ENCODE assay signal across 14 cellular contexts in the genomic region with DNA sequence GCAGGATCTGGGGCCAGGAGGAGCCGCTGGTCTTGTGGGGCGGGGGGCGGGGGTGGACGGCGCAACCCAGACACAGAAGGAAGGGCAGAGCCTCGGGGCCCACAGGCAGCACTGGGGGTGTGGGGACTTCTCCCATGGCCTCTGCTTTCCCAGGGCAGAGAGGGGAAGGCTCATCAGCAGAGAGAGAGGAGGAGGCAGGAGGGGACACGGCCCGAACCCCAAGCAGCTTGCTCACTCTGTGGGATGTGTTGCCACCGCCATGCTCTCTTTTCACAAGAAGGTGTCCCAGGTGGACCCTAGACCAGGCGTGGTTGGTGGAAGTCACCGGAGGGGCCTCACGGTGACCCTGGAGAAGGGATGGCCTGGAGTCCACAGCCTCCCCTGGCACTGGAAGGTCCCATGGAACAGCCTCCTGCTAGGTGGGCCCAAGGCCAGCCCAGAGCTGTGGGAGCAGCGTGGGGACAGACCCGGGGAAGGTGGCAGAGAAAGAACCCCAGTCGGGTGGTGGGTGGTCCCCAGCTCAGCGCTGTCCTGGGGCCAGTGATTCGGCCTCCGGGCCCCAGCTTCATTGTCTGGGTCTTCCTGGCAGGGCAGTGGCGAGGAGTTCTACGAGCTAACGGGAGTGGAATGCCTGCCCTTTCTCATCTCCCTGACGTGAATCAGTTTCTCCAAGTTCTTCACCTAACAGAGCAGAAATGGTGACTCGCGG. TPM values are rescaled to one million over a fixed set of nuclear protein-coding genes. Genes with fewer than 3 reads are reported as not detected.
DNase-seq lines count a peak whose midpoint lies in the region; ATAC-seq, FAIRE-seq and TF ChIP-seq lines count a peak whose summit lies in the region.
"Had no signal": no experiment of that assay in that cellular context is flagged by ENCODE, and none has a peak within 500 bp of the region (broad histone marks: within the 10 kb centered on the region; RNA-seq: fewer than 3 reads in every experiment).

No MANE protein-coding gene starts in this region.

- BruUV-seq in mammary epithelial cell (replicated peaks; lab: Mats Ljungman, UMichigan): no TSS peak
- BruUV-seq in MCF 10A (replicated peaks; lab: Mats Ljungman, UMichigan): no TSS peak

- H2AFZ ChIP-seq in mammary epithelial cell (ENCODE audit: low read depth, low read length) (no peak overlapping the region), keratinocyte (ENCODE audit: control insufficient read depth, low read length) (no peak overlapping the region), smooth muscle cell (ENCODE audit: low read depth) (no peak overlapping the region)

- no peaks in the 10 kb centered on the region for H3K9me3 ChIP-seq in mammary epithelial cell (replicated peaks; ENCODE audit: insufficient read depth, low read length)
- H3K9me3 ChIP-seq in keratinocyte (ENCODE audit: control insufficient read depth, low read depth, low read length): no peaks in the 10 kb centered on the region
- no peaks in the 10 kb centered on the region for H3K9me3 ChIP-seq in smooth muscle cell (replicated peaks; ENCODE audit: low read depth)
- no peaks in the 10 kb centered on the region for H3K9me3 ChIP-seq in upper lobe of right lung

- no peak overlapping the region for H3K4me3 ChIP-seq in mammary epithelial cell (replicated peaks in 1 of 3; ENCODE audit: insufficient read depth in 1 of 3, low read depth in 2 of 3, low read length in 3 of 3)
- H3K4me3 ChIP-seq in keratinocyte (ENCODE audit: control insufficient read depth in 2 of 3, extremely low read depth in 1 of 3, insufficient read depth in 2 of 3, low read depth in 1 of 3, low read length in 3 of 3): no peak overlapping the region
- no peak overlapping the region for H3K4me3 ChIP-seq in smooth muscle cell
- no peak overlapping the region for H3K4me3 ChIP-seq in upper lobe of right lung
- H3K4me3 ChIP-seq: A549 had no signal

- intact Hi-C loops in mammary epithelial cell (cut with micrococcal nuclease): no loop called here
- intact Hi-C loops in MCF 10A (cut with micrococcal nuclease): no loop called here
- intact Hi-C loops in activated T-helper 2 cell treated with anti-CD3 and anti-CD28 coated beads, Interferon-gamma antibody, Interleukin-2, Interleukin-4, amounts not matched to agents 10 μg/mL and 5 μg/mL and 100 μg/mL, durations not matched to agents 14 hours and 24 hours and 36 hours (cut with micrococcal nuclease): no loop called here
- intact Hi-C loops in upper lobe of right lung (cut with DNase I): no loop called here

- H3K79me2 ChIP-seq in mammary epithelial cell (ENCODE audit: insufficient read depth, low read length) (no peaks in the 10 kb centered on the region), keratinocyte (ENCODE audit: control insufficient read depth, insufficient read depth, low read length) (no peaks in the 10 kb centered on the region), smooth muscle cell (ENCODE audit: low read depth) (no peaks in the 10 kb centered on the region)

- H3K4me2 ChIP-seq in mammary epithelial cell (ENCODE audit: insufficient read depth, low read depth, low read length) (no peak overlapping the region), keratinocyte (ENCODE audit: control insufficient read depth, extremely low read depth, insufficient read depth, low read depth, low read length) (no peak overlapping the region), smooth muscle cell (no peak overlapping the region)
- H3K4me2 ChIP-seq: A549 had no signal

- CTCF ChIA-PET in mammary epithelial cell (lab: Charles Lee; ENCODE audit: low non-redundant PET) (no interaction called here), MCF 10A (lab: Yijun Ruan, JAX) (no interaction called here)

- H3K4me3 Mint-ChIP-seq in MCF 10A (ENCODE audit: unreplicated experiment) (no peak overlapping the region), type B pancreatic cell (no peak overlapping the region)
- H3K4me3 Mint-ChIP-seq in activated T-helper 2 cell treated with anti-CD3 and anti-CD28 coated beads, Interferon-gamma antibody, Interleukin-2, Interleukin-4, amounts not matched to agents 10 μg/mL and 5 μg/mL and 100 μg/mL, durations not matched to agents 14 hours and 24 hours and 36 hours (ENCODE audit: low read depth): no peak overlapping the region

- in situ Hi-C loops in mammary epithelial cell (cut with MboI; ENCODE audit: low sequenced_read_pairs in 2 of 2): no loop called here

- H3K36me3 ChIP-seq in mammary epithelial cell (ENCODE audit: insufficient read depth, low read length): no peaks in the 10 kb centered on the region
- H3K36me3 ChIP-seq in keratinocyte (ENCODE audit: control insufficient read depth in 2 of 2, extremely low read depth in 1 of 2, insufficient read depth in 2 of 2, low read length in 2 of 2): no peaks in the 10 kb centered on the region
- no peaks in the 10 kb centered on the region for H3K36me3 ChIP-seq in smooth muscle cell (ENCODE audit: low read depth)
- H3K36me3 ChIP-seq in upper lobe of right lung: no peaks in the 10 kb centered on the region

- dilution Hi-C loops in mammary epithelial cell (cut with HindIII; ENCODE audit: low sequenced_read_pairs): no loop called here
- dilution Hi-C loops in keratinocyte (cut with MboI; ENCODE audit: extremely low pct_ligation_motif_present, low sequenced_read_pairs): no loop called here

- no peaks in the 10 kb centered on the region for H3F3A ChIP-seq in smooth muscle cell (ENCODE audit: low read depth)

- H3K4me1 ChIP-seq in mammary epithelial cell (ENCODE audit: insufficient read depth, low read length): no peaks in the 10 kb centered on the region
- no peaks in the 10 kb centered on the region for H3K4me1 ChIP-seq in keratinocyte (ENCODE audit: control insufficient read depth, extremely low read depth, insufficient read depth, low read length)
- peaks cover 3% of the 10 kb centered on the region for H3K4me1 ChIP-seq in smooth muscle cell (ENCODE audit: low read depth)
- no peaks in the 10 kb centered on the region for H3K4me1 ChIP-seq in upper lobe of right lung
- H3K4me1 ChIP-seq: A549 had no signal

- TF ChIP-seq CTCF in mammary epithelial cell (conservative IDR thresholded peaks at IDR 0.05 in 1 of 2, IDR thresholded peaks at IDR 0.05 in 1 of 2; ENCODE audit: extremely low read depth in 1 of 2, insufficient read depth in 1 of 2, low read depth in 1 of 2, low read length in 2 of 2) (no peak), MCF 10A (IDR thresholded peaks at IDR 0.05; ENCODE audit: unreplicated experiment) (no peak), keratinocyte (optimal IDR thresholded peaks at IDR 0.05 in 1 of 3, IDR thresholded peaks at IDR 0.05 in 1 of 3, conservative IDR thresholded peaks at IDR 0.05 in 1 of 3; ENCODE audit: extremely low read depth in 1 of 3, insufficient read depth in 2 of 3, low read length in 3 of 3) (no peak), type B pancreatic cell (conservative IDR thresholded peaks at IDR 0.05) (no peak), smooth muscle cell (IDR thresholded peaks at IDR 0.05; ENCODE audit: borderline replicate concordance, insufficient read depth, poor library complexity, severe bottlenecking) (no peak), upper lobe of right lung (IDR thresholded peaks at IDR 0.05) (no peak)

- H3K27ac ChIP-seq in mammary epithelial cell (ENCODE audit: insufficient read depth, low read depth, low read length): no peak overlapping the region
- H3K27ac ChIP-seq in keratinocyte (ENCODE audit: control insufficient read depth, insufficient read depth, low read length): no peak overlapping the region
- H3K27ac ChIP-seq in smooth muscle cell (ENCODE audit: low read depth): no peak overlapping the region
- no peak overlapping the region for H3K27ac ChIP-seq in upper lobe of right lung

- H3K36me3 Mint-ChIP-seq in MCF 10A (ENCODE audit: insufficient read depth, unreplicated experiment) (no peaks in the 10 kb centered on the region), type B pancreatic cell (no peaks in the 10 kb centered on the region)
- H3K36me3 Mint-ChIP-seq in activated T-helper 2 cell treated with anti-CD3 and anti-CD28 coated beads, Interferon-gamma antibody, Interleukin-2, Interleukin-4, amounts not matched to agents 10 μg/mL and 5 μg/mL and 100 μg/mL, durations not matched to agents 14 hours and 24 hours and 36 hours (ENCODE audit: low read depth): no peaks in the 10 kb centered on the region

- no peak overlapping the region for H3K27ac Mint-ChIP-seq in MCF 10A (ENCODE audit: low read depth, unreplicated experiment)
- no peak overlapping the region for H3K27ac Mint-ChIP-seq in activated T-helper 2 cell treated with anti-CD3 and anti-CD28 coated beads, Interferon-gamma antibody, Interleukin-2, Interleukin-4, amounts not matched to agents 10 μg/mL and 5 μg/mL and 100 μg/mL, durations not matched to agents 14 hours and 24 hours and 36 hours
- H3K27ac Mint-ChIP-seq in type B pancreatic cell: no peak overlapping the region

- no peaks in the 10 kb centered on the region for H3K27me3 Mint-ChIP-seq in MCF 10A (ENCODE audit: insufficient read depth, unreplicated experiment)
- H3K27me3 Mint-ChIP-seq in activated T-helper 2 cell treated with anti-CD3 and anti-CD28 coated beads, Interferon-gamma antibody, Interleukin-2, Interleukin-4, amounts not matched to agents 10 μg/mL and 5 μg/mL and 100 μg/mL, durations not matched to agents 14 hours and 24 hours and 36 hours (ENCODE audit: low read depth): no peaks in the 10 kb centered on the region
- peaks cover 3% of the 10 kb centered on the region for H3K27me3 Mint-ChIP-seq in type B pancreatic cell

- H3K9me1 ChIP-seq in keratinocyte (ENCODE audit: control insufficient read depth, extremely low read depth, insufficient read depth, low read length): no peaks in the 10 kb centered on the region

- no peaks in the 10 kb centered on the region for H4K20me1 ChIP-seq in mammary epithelial cell (ENCODE audit: insufficient read depth, low read length)
- H4K20me1 ChIP-seq in keratinocyte (ENCODE audit: control insufficient read depth, extremely low read depth, insufficient read depth, low read length): no peaks in the 10 kb centered on the region
- H4K20me1 ChIP-seq in smooth muscle cell (ENCODE audit: low read depth): no peaks in the 10 kb centered on the region

- no peaks in the 10 kb centered on the region for H3K27me3 ChIP-seq in mammary epithelial cell (ENCODE audit: insufficient read depth, low read length)
- peaks cover 5% of the 10 kb centered on the region for H3K27me3 ChIP-seq in keratinocyte (ENCODE audit: control insufficient read depth, extremely low read depth, insufficient read depth, low read length)
- no peaks in the 10 kb centered on the region for H3K27me3 ChIP-seq in smooth muscle cell (ENCODE audit: low read depth)
- no peaks in the 10 kb centered on the region for H3K27me3 ChIP-seq in upper lobe of right lung

- DNase-seq in mammary epithelial cell (peak; percentile 8), MCF 10A (ENCODE audit: unreplicated experiment) (no peak), keratinocyte (ENCODE audit: low read depth, low spot score) (peak; percentile 7), type B pancreatic cell (ENCODE audit: extremely low spot score, unreplicated experiment) (peak; percentile 58), smooth muscle cell (lab: John Stamatoyannopoulos, UW; ENCODE audit: unreplicated experiment) (no peak), upper lobe of right lung (no peak)
- peak; percentile 7 for DNase-seq in activated T-helper 2 cell treated with anti-CD3 and anti-CD28 coated beads, Interferon-gamma antibody, Interleukin-2, Interleukin-4, amounts not matched to agents 10 μg/mL and 5 μg/mL and 100 μg/mL, durations not matched to agents 14 hours and 24 hours and 36 hours (ENCODE audit: low spot score)
- DNase-seq: DMS53, HCEC 1CT, NCI-H1048, NCI-H2107, PC-3 had no signal

- no peaks in the 10 kb centered on the region for H3K4me1 Mint-ChIP-seq in MCF 10A (ENCODE audit: insufficient read depth, unreplicated experiment)
- H3K4me1 Mint-ChIP-seq in activated T-helper 2 cell treated with anti-CD3 and anti-CD28 coated beads, Interferon-gamma antibody, Interleukin-2, Interleukin-4, amounts not matched to agents 10 μg/mL and 5 μg/mL and 100 μg/mL, durations not matched to agents 14 hours and 24 hours and 36 hours (ENCODE audit: low read depth): no peaks in the 10 kb centered on the region
- H3K4me1 Mint-ChIP-seq in type B pancreatic cell (ENCODE audit: unreplicated experiment): peaks cover 10% of the 10 kb centered on the region

- WGBS in mammary epithelial cell (ENCODE audit: low coverage, missing lambda C conversion rate): 85% methylated on average over 10 of the region's 24 CpGs
- 89% methylated on average over 23 of the region's 24 CpGs for WGBS in smooth muscle cell (ENCODE audit: low lambda C conversion rate)

- ATAC-seq in upper lobe of right lung (no peak), GM18868 (IDR thresholded peaks at IDR 0.05; ENCODE audit: unreplicated experiment) (no peak)
- ATAC-seq: A549, PC-3 had no signal

- H3K9ac ChIP-seq in mammary epithelial cell (ENCODE audit: insufficient read depth, low read length) (no peak overlapping the region), keratinocyte (ENCODE audit: control insufficient read depth, extremely low read depth, insufficient read depth, low read length) (no peak overlapping the region), smooth muscle cell (ENCODE audit: low read depth) (no peak overlapping the region)

- H3K9me3 Mint-ChIP-seq in MCF 10A (ENCODE audit: unreplicated experiment): no peaks in the 10 kb centered on the region
- H3K9me3 Mint-ChIP-seq in activated T-helper 2 cell treated with anti-CD3 and anti-CD28 coated beads, Interferon-gamma antibody, Interleukin-2, Interleukin-4, amounts not matched to agents 10 μg/mL and 5 μg/mL and 100 μg/mL, durations not matched to agents 14 hours and 24 hours and 36 hours: no peaks in the 10 kb centered on the region
- no peaks in the 10 kb centered on the region for H3K9me3 Mint-ChIP-seq in type B pancreatic cell

- FAIRE-seq in keratinocyte (lab: Jason Lieb, UNC): no peak
- FAIRE-seq: A549 had no signal

- POLR2A ChIA-PET in MCF 10A (lab: Yijun Ruan, JAX): no interaction called here

RNA-seq across cellular contexts. Expression of a gene that starts 46.8 kb away (rescaled TPM):
- total RNA-seq in mammary epithelial cell: 1 to 10 TPM; 1.7 to 6.1 TPM
- 0.22 TPM for polyA plus RNA-seq in mammary epithelial cell
- not detected for polyA minus RNA-seq in mammary epithelial cell
- total RNA-seq in MCF 10A (2022): 29.8 and 30.8 TPM in 2 replicates
- total RNA-seq in activated T-helper 2 cell treated with anti-CD3 and anti-CD28 coated beads, Interferon-gamma antibody, Interleukin-2, Interleukin-4, amounts not matched to agents 10 μg/mL and 5 μg/mL and 100 μg/mL, durations not matched to agents 14 hours and 24 hours and 36 hours: 0.83 and 1.9 TPM in 2 replicates
- 3.1 to 4.4 TPM (median 3.5 TPM) in 3 replicates for polyA plus RNA-seq in keratinocyte
- 8.9 TPM for polyA plus RNA-seq in keratinocyte (2011; ENCODE audit: low read depth)
- 3.7 and 3.8 TPM in 2 replicates for polyA plus RNA-seq in keratinocyte (2011; cell fraction: cytosol; rRNA removed)
- polyA plus RNA-seq in keratinocyte (2011; cell fraction: nucleus; rRNA removed): 7.4 and 8.7 TPM in 2 replicates
- polyA plus RNA-seq in keratinocyte (2012; ENCODE audit: low replicate concordance): 2.6 and 16.5 TPM in 2 replicates
- polyA minus RNA-seq in keratinocyte: 5.8 to 18.3 TPM (median 7.7 TPM) in 3 replicates
- polyA minus RNA-seq in keratinocyte (2011; cell fraction: cytosol; rRNA and poly(A)+ RNA removed): 9.4 TPM
- polyA minus RNA-seq in keratinocyte (2011; cell fraction: nucleus; rRNA and poly(A)+ RNA removed): 15.8 and 19.9 TPM in 2 replicates
- 5.4 and 6.5 TPM in 2 replicates for total RNA-seq in type B pancreatic cell (ENCODE audit: low replicate concordance)
- total RNA-seq in smooth muscle cell: 17.5 and 21.2 TPM in 2 replicates
- 17.4 and 17.5 TPM in 2 replicates for polyA plus RNA-seq in smooth muscle cell
- 16.6 TPM for total RNA-seq in upper lobe of right lung

Comparison
In these comparisons a context has a peak if more than half of its experiments do, and no peak if none do; other contexts are left out.
1. DNase-seq: peak in mammary epithelial cell (single experiment), activated T-helper 2 cell treated with anti-CD3 and anti-CD28 coated beads, Interferon-gamma antibody, Interleukin-2, Interleukin-4, amounts not matched to agents 10 μg/mL and 5 μg/mL and 100 μg/mL, durations not matched to agents 14 hours and 24 hours and 36 hours (single experiment), keratinocyte (single experiment) and type B pancreatic cell (single experiment); none in MCF 10A (single experiment), smooth muscle cell (single experiment) and upper lobe of right lung (single experiment).